ENCODE assay signal across 8 cellular contexts in genomic region chr14:102774391-102775153, GRCh38. TPM values are rescaled to one million over a fixed set of nuclear protein-coding genes. Genes with fewer than 3 reads are reported as not detected.
DNase-seq lines count a peak whose midpoint lies in the region; ATAC-seq and TF ChIP-seq lines count a peak whose summit lies in the region.

No MANE protein-coding gene starts in this region.

- H3K27me3 Mint-ChIP-seq in activated T-helper 1 cell treated with anti-CD3 and anti-CD28 coated beads, Interleukin-12 subunit alpha, Interleukin-12 subunit beta, Interleukin-2, Interleukin-4 antibody, amounts not matched to agents 30 ng/mL and 10 ng/mL and 1 ng/mL, durations not matched to agents 14 hours and 24 hours and 36 hours (ENCODE audit: insufficient read depth): no peaks in the 10 kb centered on the region
- H3K27me3 Mint-ChIP-seq in neural crest cell (ENCODE audit: low read depth): no peaks in the 10 kb centered on the region

- peak; percentile 43 for ATAC-seq in GM18868 (IDR thresholded peaks at IDR 0.05; ENCODE audit: unreplicated experiment)
- peak; percentile 66 for ATAC-seq in upper lobe of right lung

- H3K9me3 ChIP-seq in Peyer's patch (no peaks in the 10 kb centered on the region), upper lobe of right lung (no peaks in the 10 kb centered on the region)

- H3K36me3 ChIP-seq in Peyer's patch (no peaks in the 10 kb centered on the region), upper lobe of right lung (no peaks in the 10 kb centered on the region)

- H3K4me3 ChIP-seq in Peyer's patch (no peak overlapping the region), fibroblast of mammary gland (ENCODE audit: control insufficient read depth, low read depth, low read length) (no peak overlapping the region), upper lobe of right lung (no peak overlapping the region)

- H3K27ac ChIP-seq in Peyer's patch (peak overlapping the region; percentile 7 to 89 (median 29)), upper lobe of right lung (no peak overlapping the region)

- H3K4me1 ChIP-seq in Peyer's patch (peaks cover 0 to 15% (median 8%) of the 10 kb centered on the region in 4 donors), upper lobe of right lung (peaks cover 24% of the 10 kb centered on the region)

- H3K4me3 Mint-ChIP-seq in activated T-helper 1 cell treated with anti-CD3 and anti-CD28 coated beads, Interleukin-12 subunit alpha, Interleukin-12 subunit beta, Interleukin-2, Interleukin-4 antibody, amounts not matched to agents 30 ng/mL and 10 ng/mL and 1 ng/mL, durations not matched to agents 14 hours and 24 hours and 36 hours: peak overlapping the region; percentile 24
- peak overlapping the region; percentile 64 for H3K4me3 Mint-ChIP-seq in neural crest cell

- peaks cover 12% of the 10 kb centered on the region for H3K36me3 Mint-ChIP-seq in activated T-helper 1 cell treated with anti-CD3 and anti-CD28 coated beads, Interleukin-12 subunit alpha, Interleukin-12 subunit beta, Interleukin-2, Interleukin-4 antibody, amounts not matched to agents 30 ng/mL and 10 ng/mL and 1 ng/mL, durations not matched to agents 14 hours and 24 hours and 36 hours (ENCODE audit: low read depth)
- H3K36me3 Mint-ChIP-seq in neural crest cell (ENCODE audit: low read depth): no peaks in the 10 kb centered on the region

- intact Hi-C loops in activated T-helper 1 cell treated with anti-CD3 and anti-CD28 coated beads, Interleukin-12 subunit alpha, Interleukin-12 subunit beta, Interleukin-2, Interleukin-4 antibody, amounts not matched to agents 30 ng/mL and 10 ng/mL and 1 ng/mL, durations not matched to agents 14 hours and 24 hours and 36 hours (cut with micrococcal nuclease): loop anchor here (1.0 to 10.0 kb wide), 4 partner anchors 33 to 250 kb away; no protein-coding TSS in a partner anchor
- intact Hi-C loops in upper lobe of right lung (cut with DNase I): no loop called here

- H3K4me1 Mint-ChIP-seq in activated T-helper 1 cell treated with anti-CD3 and anti-CD28 coated beads, Interleukin-12 subunit alpha, Interleukin-12 subunit beta, Interleukin-2, Interleukin-4 antibody, amounts not matched to agents 30 ng/mL and 10 ng/mL and 1 ng/mL, durations not matched to agents 14 hours and 24 hours and 36 hours (ENCODE audit: low read depth): peaks cover 40% of the 10 kb centered on the region
- peaks cover 35% of the 10 kb centered on the region for H3K4me1 Mint-ChIP-seq in neural crest cell

- H3K27me3 ChIP-seq in Peyer's patch (no peaks in the 10 kb centered on the region), upper lobe of right lung (no peaks in the 10 kb centered on the region)

- TF ChIP-seq CTCF in Peyer's patch (IDR thresholded peaks at IDR 0.05) (peak; percentile 54 to 86 (median 78)), fibroblast of mammary gland (conservative IDR thresholded peaks at IDR 0.05; ENCODE audit: control insufficient read depth, insufficient read depth, low read depth, low read length) (peak; percentile 97), neural crest cell (conservative IDR thresholded peaks at IDR 0.05) (peak; percentile 77), upper lobe of right lung (IDR thresholded peaks at IDR 0.05) (peak; percentile 72)

- H3K9me3 Mint-ChIP-seq in activated T-helper 1 cell treated with anti-CD3 and anti-CD28 coated beads, Interleukin-12 subunit alpha, Interleukin-12 subunit beta, Interleukin-2, Interleukin-4 antibody, amounts not matched to agents 30 ng/mL and 10 ng/mL and 1 ng/mL, durations not matched to agents 14 hours and 24 hours and 36 hours: no peaks in the 10 kb centered on the region
- H3K9me3 Mint-ChIP-seq in neural crest cell: no peaks in the 10 kb centered on the region

- DNase-seq in Ammon's horn (ENCODE audit: low spot score) (peak; percentile 89), HuH-7 (ENCODE audit: low spot score) (peak; percentile 89), Peyer's patch (peak; percentile 58 to 83 (median 64)), fibroblast of mammary gland (ENCODE audit: low read depth) (peak; percentile 77), neural crest cell (ENCODE audit: low read depth, low spot score) (peak; percentile 53), upper lobe of right lung (no peak)
- peak; percentile 57 for DNase-seq in activated T-helper 1 cell treated with anti-CD3 and anti-CD28 coated beads, Interleukin-12 subunit alpha, Interleukin-12 subunit beta, Interleukin-2, Interleukin-4 antibody, amounts not matched to agents 30 ng/mL and 10 ng/mL and 1 ng/mL, durations not matched to agents 14 hours and 24 hours and 36 hours (ENCODE audit: low spot score)

- H3K27ac Mint-ChIP-seq in activated T-helper 1 cell treated with anti-CD3 and anti-CD28 coated beads, Interleukin-12 subunit alpha, Interleukin-12 subunit beta, Interleukin-2, Interleukin-4 antibody, amounts not matched to agents 30 ng/mL and 10 ng/mL and 1 ng/mL, durations not matched to agents 14 hours and 24 hours and 36 hours: peak overlapping the region; percentile 90
- H3K27ac Mint-ChIP-seq in neural crest cell (ENCODE audit: unreplicated experiment): peak overlapping the region; percentile 98

- no peak for TF ChIP-seq POLR2A in Peyer's patch (IDR thresholded peaks at IDR 0.05)

RNA-seq across cellular contexts. Expression of gene TRAF3, which starts 2.7 kb away (rescaled TPM):
- total RNA-seq in Peyer's patch (10 to 100 TPM; 31.7 to 47.8 (median 41.8) TPM), neural crest cell (25.8 and 29.4 TPM in 2 replicates), upper lobe of right lung (22.3 TPM)
- total RNA-seq in activated T-helper 1 cell treated with anti-CD3 and anti-CD28 coated beads, Interleukin-12 subunit alpha, Interleukin-12 subunit beta, Interleukin-2, Interleukin-4 antibody, amounts not matched to agents 30 ng/mL and 10 ng/mL and 1 ng/mL, durations not matched to agents 14 hours and 24 hours and 36 hours: 69.2 and 73.1 TPM in 2 replicates
